Comparison of ENCODE assay signal across 8 cellular contexts in the genomic region with DNA sequence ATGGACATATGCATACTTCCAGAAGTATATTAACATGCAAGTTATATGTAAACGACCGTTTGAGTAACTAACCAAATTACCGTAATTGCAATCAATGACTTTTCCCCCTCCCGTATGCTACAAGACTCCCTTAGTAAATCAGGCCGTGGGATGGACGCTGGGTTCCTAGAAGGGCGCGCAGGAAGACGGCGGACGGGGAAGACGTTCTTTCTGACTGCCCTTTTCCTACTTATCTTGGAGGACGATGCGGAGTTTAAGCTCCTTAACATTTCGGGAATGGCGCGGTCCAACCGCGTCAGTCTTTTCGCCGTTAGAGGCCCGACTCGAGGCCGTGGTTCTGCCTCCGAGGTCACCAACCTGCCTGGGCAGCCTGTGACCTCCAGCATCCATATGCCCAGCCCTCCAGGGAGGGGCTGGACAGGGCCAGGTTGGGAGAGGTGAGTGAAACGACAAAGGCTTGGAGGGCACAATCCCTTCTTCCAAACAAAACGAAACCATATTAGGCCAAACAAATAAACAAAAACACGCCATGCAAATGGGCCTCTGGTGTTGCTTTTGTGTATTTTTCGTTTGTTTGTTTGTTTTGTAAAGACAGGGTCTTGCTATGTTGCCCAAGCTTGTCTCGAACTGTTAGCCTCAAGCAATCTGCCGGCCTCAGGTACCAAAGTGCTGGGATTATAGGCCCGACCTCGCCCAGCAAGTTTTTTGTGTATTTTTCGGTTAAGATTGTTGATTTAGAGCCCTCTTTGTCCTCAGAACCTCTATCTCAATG. TPM values are rescaled to one million over a fixed set of nuclear protein-coding genes. Genes with fewer than 3 reads are reported as not detected.
A peak's percentile ranks its signal among the peaks of the same experiment; 100 is the strongest.
DNase-seq lines count a peak whose midpoint lies in the region; ATAC-seq, FAIRE-seq and TF ChIP-seq lines count a peak whose summit lies in the region.

No MANE protein-coding gene starts in this region.

- H3K9me3 ChIP-seq in Karpas-422 (ENCODE audit: low read length) (no peaks in the 10 kb centered on the region), K562 (replicated peaks; ENCODE audit: control insufficient read depth, insufficient read depth, low read depth, low read length) (no peaks in the 10 kb centered on the region), kidney (ENCODE audit: control insufficient read depth in 1 of 2, low read length in 2 of 2) (no peaks in the 10 kb centered on the region), stomach (no peaks in the 10 kb centered on the region)

- H2AFZ ChIP-seq in Karpas-422 (ENCODE audit: low read length) (peak overlapping the region; percentile 83), K562 (ENCODE audit: low read depth, low read length) (peak overlapping the region; percentile 97)

- TF ChIP-seq POLR2A in GM19099 (IDR thresholded peaks at IDR 0.05; ENCODE audit: extremely low read depth, insufficient read length, low read depth) (peak; percentile 1), K562 (conservative IDR thresholded peaks at IDR 0.05) (no peak), stomach (IDR thresholded peaks at IDR 0.05) (no peak)

- H4K20me1 ChIP-seq in Karpas-422 (ENCODE audit: insufficient read depth, low read depth, low read length), result no peaks in the 10 kb centered on the region
- H4K20me1 ChIP-seq in K562 (replicated peaks; ENCODE audit: control insufficient read depth, insufficient read depth, low read length), result 0 out of 2 replicates have a peak, but pooled peaks cover 5% of the 10 kb centered on the region

- H3K4me1 ChIP-seq in Karpas-422 (ENCODE audit: low read length), result peaks cover 22% of the 10 kb centered on the region
- peaks cover 3 to 26% of the 10 kb centered on the region in 2 experiments; a peak in 3 of 5 replicates for H3K4me1 ChIP-seq in K562 (replicated peaks in 1 of 2; ENCODE audit: control insufficient read depth in 2 of 2, insufficient read depth in 2 of 2, low read length in 2 of 2)
- H3K4me1 ChIP-seq in kidney (ENCODE audit: control insufficient read depth in 1 of 2, insufficient read depth in 1 of 2, low read depth in 1 of 2, low read length in 2 of 2), result peaks cover 3 to 13% of the 10 kb centered on the region in 2 donors
- peaks cover 21 to 48% (median 39%) of the 10 kb centered on the region in 4 donors for H3K4me1 ChIP-seq in stomach

- DNase-seq in AG04449 (ENCODE audit: low read depth, low spot score), result no peak
- no peak for DNase-seq in Karpas-422
- DNase-seq in K562 (ENCODE audit: extremely low read depth in 1 of 4, low spot score in 3 of 4), result peak; percentile 36 to 63 (median 40)
- DNase-seq in kidney, result no peak
- no peak for DNase-seq in stomach
- no peak for DNase-seq in amniotic stem cell (lab: John Stamatoyannopoulos, UW)
- no peak for DNase-seq in DMS114 treated with DMSO at 0.1 percent for 48 hours (lab: John Stamatoyannopoulos, UW; ENCODE audit: unreplicated experiment)

- no peak for TF ChIP-seq RAD21 in K562 (CRISPR knock-in tag; conservative IDR thresholded peaks at IDR 0.05 in 1 of 2, IDR thresholded peaks at IDR 0.05 in 1 of 2)

- H3K4me3 ChIP-seq in AG04449 (ENCODE audit: low read depth, low read length) (peak overlapping the region; percentile 81), Karpas-422 (ENCODE audit: low read length) (peak overlapping the region; percentile 68), K562 (peak overlapping the region; percentile 55), kidney (ENCODE audit: low read length in 2 of 2) (peak overlapping the region; percentile 83 to 97), stomach (peak overlapping the region; percentile 66 to 88 (median 86))

- intact Hi-C loops in K562 (cut with micrococcal nuclease), result loop anchor here (1.0 kb wide), 1 partner anchor 17 kb away; no protein-coding TSS in a partner anchor
- intact Hi-C loops in kidney (cut with DNase I), result no loop called here
- intact Hi-C loops in stomach (cut with DNase I; ENCODE audit: low total_unique reads), result no loop called here

- H3K27ac ChIP-seq in Karpas-422 (ENCODE audit: low read length) (peak overlapping the region; percentile 91), K562 (ENCODE audit: extremely low read depth, low read depth, low read length) (peak overlapping the region; percentile 86), kidney (ENCODE audit: low read depth in 2 of 2, low read length in 2 of 2) (peak overlapping the region; percentile 66 to 81), stomach (peak overlapping the region; percentile 83 to 98 (median 94))

- TF ChIP-seq CTCF in AG04449 (IDR thresholded peaks at IDR 0.05; ENCODE audit: insufficient read depth, low read length, missing control alignments) (no peak), K562 (IDR thresholded peaks at IDR 0.05 in 2 of 3, conservative IDR thresholded peaks at IDR 0.05 in 1 of 3; ENCODE audit: insufficient read depth in 2 of 3, low read depth in 1 of 3, low read length in 3 of 3) (no peak), kidney (IDR thresholded peaks at IDR 0.05; ENCODE audit: borderline replicate concordance, extremely low read depth, insufficient read depth) (no peak), stomach (IDR thresholded peaks at IDR 0.05) (no peak)

- H3K79me2 ChIP-seq in Karpas-422 (ENCODE audit: low read length), result peaks cover 29% of the 10 kb centered on the region
- H3K79me2 ChIP-seq in K562 (ENCODE audit: control insufficient read depth, insufficient read depth, low read length), result peaks cover 31% of the 10 kb centered on the region

- in situ Hi-C loops in K562 (cut with MboI), result no loop called here

- H3K9ac ChIP-seq in Karpas-422 (ENCODE audit: low read length) (peak overlapping the region; percentile 71), K562 (ENCODE audit: insufficient read depth in 1 of 2, low read depth in 2 of 2, low read length in 2 of 2) (peak overlapping the region; percentile 72 to 94), kidney (ENCODE audit: low read length in 2 of 2) (peak overlapping the region; percentile 74 to 88)

- no peaks in the 10 kb centered on the region for H3K27me3 ChIP-seq in Karpas-422 (ENCODE audit: low read length)
- H3K27me3 ChIP-seq in K562 (ENCODE audit: control insufficient read depth in 2 of 2, insufficient read depth in 2 of 2, low read length in 2 of 2), result no peaks in the 10 kb centered on the region
- no peaks in the 10 kb centered on the region for H3K27me3 ChIP-seq in stomach

- TF ChIP-seq EP300 in K562 (IDR thresholded peaks at IDR 0.05; ENCODE audit: low read length) (no peak), stomach (IDR thresholded peaks at IDR 0.05) (no peak)

- H3K36me3 ChIP-seq in Karpas-422 (ENCODE audit: insufficient read depth, low read length) (no peaks in the 10 kb centered on the region), K562 (ENCODE audit: control insufficient read depth, insufficient read depth, low read length) (peaks cover 18% of the 10 kb centered on the region), kidney (ENCODE audit: control insufficient read depth in 1 of 2, insufficient read depth in 2 of 2, low read length in 2 of 2) (peaks cover 2 to 6% of the 10 kb centered on the region in 2 donors), stomach (peaks cover 7 to 27% (median 26%) of the 10 kb centered on the region in 4 donors)

- CTCF ChIA-PET in AG04449 (lab: Yijun Ruan, JAX), result interaction anchor here (1.0 to 15.5 kb wide), 5 partner anchors 12 to 27 kb away, joined by 3 to 235 read pairs (median 47); no protein-coding TSS in a partner anchor
- CTCF ChIA-PET in K562 (lab: Yijun Ruan, JAX; ENCODE audit: low intra/inter-chr PET ratio), result no interaction called here

- ATAC-seq in K562, result peak; percentile 57

- no peaks in the 10 kb centered on the region for H3K9me2 ChIP-seq in Karpas-422 (replicated peaks; ENCODE audit: insufficient read depth, low read length)

- no peaks in the 10 kb centered on the region for H3K9me1 ChIP-seq in K562 (ENCODE audit: control insufficient read depth, insufficient read depth, low read length)

- POLR2A ChIA-PET in AG04449 (lab: Yijun Ruan, JAX), result interaction anchor here (1.7 to 2.5 kb wide), 3 partner anchors 15 to 47 kb away, joined by 8 to 28 read pairs (median 17); partner anchors contain the start of gene ZNF687
- POLR2A ChIA-PET in K562 (lab: Yijun Ruan, JAX), result interaction anchor here (0.7 to 12.6 kb wide), 14 partner anchors 8 to 438 kb away, joined by 3 to 156 read pairs (median 6); partner anchors contain the start of genes PSMB4 and PSMD4

- H3K4me2 ChIP-seq in Karpas-422 (ENCODE audit: low read depth, low read length, poor library complexity, severe bottlenecking) (peak overlapping the region; percentile 85), K562 (ENCODE audit: insufficient read depth, low read length) (peak overlapping the region; percentile 97)

- 3% methylated on average over 34 of the region's 34 CpGs for WGBS in K562 (ENCODE audit: insufficient coverage, low coverage, missing lambda C conversion rate)
- 12 to 16% (median 15%) methylated on average over 33 to 34 of the region's 34 CpGs for WGBS in stomach, 5 donors

- peak; percentile 52 for FAIRE-seq in K562 (lab: Jason Lieb, UNC)
- no peak for FAIRE-seq in kidney (lab: Jason Lieb, UNC)

- BruUV-seq in K562 (replicated peaks; lab: Mats Ljungman, UMichigan), result TSS peak; percentile 93

RNA-seq across cellular contexts. Expression of gene PI4KB, which starts 0.9 kb away (rescaled TPM):
- total RNA-seq in Karpas-422 (2014; rRNA removed; shearing (Covaris generic); ENCODE audit: low replicate concordance), result 29.4 and 42.6 TPM in 2 replicates
- total RNA-seq in K562 (2011; cell fraction: chromatin; rRNA removed; ENCODE audit: low replicate concordance), result 172 and 273 TPM in 2 replicates
- total RNA-seq in K562 (2011; cell fraction: nucleolus; rRNA removed), result 144 and 147 TPM in 2 replicates
- 134 and 144 TPM in 2 replicates for total RNA-seq in K562 (2011; cell fraction: nucleoplasm; rRNA removed)
- 45.1 and 62.4 TPM in 2 replicates for total RNA-seq in K562 (2014; rRNA removed)
- total RNA-seq in K562 (2014; rRNA removed; fragmentation: Illumina TruSeq; extraction: Trizol), result 20.5 and 27.9 TPM in 2 replicates
- 30.1 and 32.8 TPM in 2 replicates for total RNA-seq in K562 (2015; rRNA removed; fragmentation: Illumina TruSeq; extraction: Trizol)
- 51.8 and 54.3 TPM in 2 replicates for total RNA-seq in K562 (2021)
- polyA plus RNA-seq in K562 (2011; rRNA removed), result 65.4 and 78.3 TPM in 2 replicates
- polyA plus RNA-seq in K562 (2011; cell fraction: cytosol; rRNA removed), result 75.5 and 76.8 TPM in 2 replicates
- polyA plus RNA-seq in K562 (2011; cell fraction: nucleus; rRNA removed), result 206 and 207 TPM in 2 replicates
- polyA plus RNA-seq in K562 (2012), result 38.3 and 59.7 TPM in 2 replicates
- 55.8 and 58.0 TPM in 2 replicates for polyA plus RNA-seq in K562 (2014; fragmentation: Illumina TruSeq; extraction: Trizol)
- 1 to 10 TPM; 3.1 to 8.9 TPM for polyA plus RNA-seq in K562 (2014; fragmentation: Nextera tagmentation; extraction: Ambion mirVana)
- 45.9 and 67.2 TPM in 2 replicates for polyA plus RNA-seq in K562 (2014; rRNA removed)
- polyA minus RNA-seq in K562 (2011; rRNA and poly(A)+ RNA removed), result 89.6 and 112 TPM in 2 replicates
- 33.2 and 48.9 TPM in 2 replicates for polyA minus RNA-seq in K562 (2011; cell fraction: cytosol; rRNA and poly(A)+ RNA removed)
- polyA minus RNA-seq in K562 (2011; cell fraction: nucleus; rRNA and poly(A)+ RNA removed), result 41.1 and 46.8 TPM in 2 replicates
- 60.9 TPM for total RNA-seq in kidney
- 43.5 TPM for polyA plus RNA-seq in kidney (ENCODE audit: insufficient read depth, low read depth, low replicate concordance)
- total RNA-seq in stomach, result 100 to 1,000 TPM in 2 of 5 donors, 10 to 100 TPM in 3; 33.2 to 187 (median 62.6) TPM
- 10 to 100 TPM; 24.1 to 33.5 (median 25.3) TPM for polyA plus RNA-seq in stomach

RNA-seq across cellular contexts. Expression of gene RFX5, which starts 19.0 kb away (rescaled TPM):
- total RNA-seq in Karpas-422 (2014; rRNA removed; shearing (Covaris generic); ENCODE audit: low replicate concordance), result 101 and 159 TPM in 2 replicates
- 32.5 and 45.8 TPM in 2 replicates for total RNA-seq in K562 (2011; cell fraction: chromatin; rRNA removed; ENCODE audit: low replicate concordance)
- 29.5 and 32.4 TPM in 2 replicates for total RNA-seq in K562 (2011; cell fraction: nucleolus; rRNA removed)
- 32.8 and 34.1 TPM in 2 replicates for total RNA-seq in K562 (2011; cell fraction: nucleoplasm; rRNA removed)
- total RNA-seq in K562 (2014; rRNA removed) (25.7 and 30.5 TPM in 2 replicates), K562 (2014; rRNA removed; fragmentation: Illumina TruSeq; extraction: Trizol) (32.2 and 34.6 TPM in 2 replicates), K562 (2015; rRNA removed; fragmentation: Illumina TruSeq; extraction: Trizol) (29.4 and 30.4 TPM in 2 replicates), K562 (2021) (32.7 and 36.1 TPM in 2 replicates), kidney (46.6 TPM), stomach (100 to 1,000 TPM in 1 of 5 donors, 10 to 100 TPM in 4; 20.4 to 117 (median 39.1) TPM)
- polyA plus RNA-seq in K562 (2011; rRNA removed) (38.5 and 40.3 TPM in 2 replicates), K562 (2014; fragmentation: Illumina TruSeq; extraction: Trizol) (36.2 and 48.2 TPM in 2 replicates), K562 (2014; fragmentation: Nextera tagmentation; extraction: Ambion mirVana) (1 to 10 TPM; 3.8 to 4.9 TPM), K562 (2014; rRNA removed) (27.9 and 32.3 TPM in 2 replicates), kidney (ENCODE audit: insufficient read depth, low read depth, low replicate concordance) (17.9 TPM), stomach (10 to 100 TPM in 2 of 3 donors, 1 to 10 TPM in 1; 9.9 to 19.4 (median 14.2) TPM)
- 16.5 and 17.9 TPM in 2 replicates for polyA plus RNA-seq in K562 (2011; cell fraction: cytosol; rRNA removed)
- 77.0 and 80.0 TPM in 2 replicates for polyA plus RNA-seq in K562 (2011; cell fraction: nucleus; rRNA removed)
- polyA plus RNA-seq in K562 (2012), result 20.9 and 31.9 TPM in 2 replicates
- polyA minus RNA-seq in K562 (2011; rRNA and poly(A)+ RNA removed), result 23.8 and 26.6 TPM in 2 replicates
- polyA minus RNA-seq in K562 (2011; cell fraction: cytosol; rRNA and poly(A)+ RNA removed), result 13.5 and 15.0 TPM in 2 replicates
- polyA minus RNA-seq in K562 (2011; cell fraction: nucleus; rRNA and poly(A)+ RNA removed), result 17.4 and 27.3 TPM in 2 replicates

RNA-seq across cellular contexts. Expression of gene SELENBP1, which starts 44.4 kb away (rescaled TPM):
- total RNA-seq in Karpas-422 (2014; rRNA removed; shearing (Covaris generic); ENCODE audit: low replicate concordance), result not detected in 2 replicates
- 76.1 and 163 TPM in 2 replicates for total RNA-seq in K562 (2011; cell fraction: chromatin; rRNA removed; ENCODE audit: low replicate concordance)
- 110 and 113 TPM in 2 replicates for total RNA-seq in K562 (2011; cell fraction: nucleolus; rRNA removed)
- total RNA-seq in K562 (2011; cell fraction: nucleoplasm; rRNA removed), result 76.5 and 80.5 TPM in 2 replicates
- 40.7 and 62.2 TPM in 2 replicates for total RNA-seq in K562 (2014; rRNA removed)
- total RNA-seq in K562 (2014; rRNA removed; fragmentation: Illumina TruSeq; extraction: Trizol), result 18.9 and 28.3 TPM in 2 replicates
- 25.8 and 25.9 TPM in 2 replicates for total RNA-seq in K562 (2015; rRNA removed; fragmentation: Illumina TruSeq; extraction: Trizol)
- total RNA-seq in K562 (2021), result 41.9 and 42.9 TPM in 2 replicates
- 30.2 and 53.7 TPM in 2 replicates for polyA plus RNA-seq in K562 (2011; rRNA removed)
- polyA plus RNA-seq in K562 (2011; cell fraction: cytosol; rRNA removed), result 28.6 and 82.9 TPM in 2 replicates
- polyA plus RNA-seq in K562 (2011; cell fraction: nucleus; rRNA removed), result 144 and 349 TPM in 2 replicates
- 52.3 and 57.9 TPM in 2 replicates for polyA plus RNA-seq in K562 (2012)
- polyA plus RNA-seq in K562 (2014; fragmentation: Illumina TruSeq; extraction: Trizol), result 45.0 and 45.3 TPM in 2 replicates
- 10 to 100 TPM; 52.1 to 81.2 TPM for polyA plus RNA-seq in K562 (2014; fragmentation: Nextera tagmentation; extraction: Ambion mirVana)
- polyA plus RNA-seq in K562 (2014; rRNA removed), result 47.1 and 50.8 TPM in 2 replicates
- 15.3 and 44.9 TPM in 2 replicates for polyA minus RNA-seq in K562 (2011; rRNA and poly(A)+ RNA removed)
- polyA minus RNA-seq in K562 (2011; cell fraction: cytosol; rRNA and poly(A)+ RNA removed), result 26.6 and 29.5 TPM in 2 replicates
- 16.6 and 24.6 TPM in 2 replicates for polyA minus RNA-seq in K562 (2011; cell fraction: nucleus; rRNA and poly(A)+ RNA removed)
- 50.0 TPM for total RNA-seq in kidney
- 161 TPM for polyA plus RNA-seq in kidney (ENCODE audit: insufficient read depth, low read depth, low replicate concordance)
- 100 to 1,000 TPM in 4 of 5 donors, 10 to 100 TPM in 1; 68.8 to 661 (median 281) TPM for total RNA-seq in stomach
- polyA plus RNA-seq in stomach, result 100 to 1,000 TPM; 102 to 153 (median 117) TPM

RNA-seq across cellular contexts. Expression of gene ZNF687, which starts 46.0 kb away (rescaled TPM):
- total RNA-seq in Karpas-422 (2014; rRNA removed; shearing (Covaris generic); ENCODE audit: low replicate concordance), result 21.3 and 33.5 TPM in 2 replicates
- 31.3 and 87.1 TPM in 2 replicates for total RNA-seq in K562 (2011; cell fraction: chromatin; rRNA removed; ENCODE audit: low replicate concordance)
- 63.7 and 79.5 TPM in 2 replicates for total RNA-seq in K562 (2011; cell fraction: nucleolus; rRNA removed)
- total RNA-seq in K562 (2011; cell fraction: nucleoplasm; rRNA removed), result 34.4 and 45.7 TPM in 2 replicates
- total RNA-seq in K562 (2014; rRNA removed) (12.3 and 15.6 TPM in 2 replicates), K562 (2014; rRNA removed; fragmentation: Illumina TruSeq; extraction: Trizol) (5.1 and 6.9 TPM in 2 replicates), K562 (2015; rRNA removed; fragmentation: Illumina TruSeq; extraction: Trizol) (10.6 and 10.7 TPM in 2 replicates), K562 (2021) (22.7 and 26.4 TPM in 2 replicates), kidney (30.3 TPM), stomach (10 to 100 TPM; 11.9 to 59.6 (median 19.3) TPM)
- polyA plus RNA-seq in K562 (2011; rRNA removed) (9.0 and 16.9 TPM in 2 replicates), K562 (2014; fragmentation: Illumina TruSeq; extraction: Trizol) (11.5 and 14.4 TPM in 2 replicates), K562 (2014; fragmentation: Nextera tagmentation; extraction: Ambion mirVana) (under 1 TPM; 0.13 to 0.21 TPM), K562 (2014; rRNA removed) (12.8 and 13.2 TPM in 2 replicates), kidney (ENCODE audit: insufficient read depth, low read depth, low replicate concordance) (8.5 TPM), stomach (10 to 100 TPM in 1 of 3 donors, 1 to 10 TPM in 2; 6.8 to 10.8 (median 7.3) TPM)
- polyA plus RNA-seq in K562 (2011; cell fraction: cytosol; rRNA removed), result 18.6 and 24.5 TPM in 2 replicates
- polyA plus RNA-seq in K562 (2011; cell fraction: nucleus; rRNA removed), result 32.1 and 47.9 TPM in 2 replicates
- 14.2 and 25.5 TPM in 2 replicates for polyA plus RNA-seq in K562 (2012)
- polyA minus RNA-seq in K562 (2011; rRNA and poly(A)+ RNA removed), result 15.5 and 16.2 TPM in 2 replicates
- 19.1 and 23.9 TPM in 2 replicates for polyA minus RNA-seq in K562 (2011; cell fraction: cytosol; rRNA and poly(A)+ RNA removed)
- 33.4 and 47.0 TPM in 2 replicates for polyA minus RNA-seq in K562 (2011; cell fraction: nucleus; rRNA and poly(A)+ RNA removed)

Comparison
In these comparisons a context has a peak if more than half of its experiments do, and no peak if none do; other contexts are left out.
1. DNase-seq: peak in K562 (4 of 4); none in AG04449 (single experiment), Karpas-422 (single experiment), kidney (single experiment), stomach (single experiment), amniotic stem cell (single experiment) and DMS114 treated with DMSO at 0.1 percent for 48 hours (single experiment).
2. RNA of gene SELENBP1, which starts 44.4 kb away (total RNA-seq): 68.8 to 661 TPM in stomach, 50.0 TPM in kidney (single experiment) and 18.9 to 163 TPM in K562; not detected in Karpas-422; every median in the first group is over 10 times any median in the second.
3. Peak in every context shown above with its lines, with median percentiles within 50 percentile points of each other: H3K4me3 ChIP-seq, H3K27ac ChIP-seq and H3K9ac ChIP-seq.